Comparison of ENCODE assay signal across 8 cellular contexts in genomic region chr14:24136684-24137528, GRCh38. TPM values are rescaled to one million over a fixed set of nuclear protein-coding genes. Genes with fewer than 3 reads are reported as not detected.
DNase-seq lines count a peak whose midpoint lies in the region; ATAC-seq and TF ChIP-seq lines count a peak whose summit lies in the region.

No MANE protein-coding gene starts in this region.

- H3K27me3 ChIP-seq in Loucy (ENCODE audit: insufficient read depth, low read length, poor library complexity, severe bottlenecking) (no peaks in the 10 kb centered on the region), colonic mucosa (no peaks in the 10 kb centered on the region)

- TF ChIP-seq CTCF in C4-2B (conservative IDR thresholded peaks at IDR 0.05) = no peak
- no peak for TF ChIP-seq CTCF in Loucy (conservative IDR thresholded peaks at IDR 0.05; ENCODE audit: low read length)
- TF ChIP-seq CTCF in colonic mucosa (IDR thresholded peaks at IDR 0.05) = no peak

- no peak for ATAC-seq in natural killer cell treated with Interleukin-12 subunit alpha and Interleukin-12 subunit beta and Interleukin-15 and Interleukin-18, amount 100 ng/mL, for 72 hours
- ATAC-seq in GM18907 (IDR thresholded peaks at IDR 0.05; ENCODE audit: unreplicated experiment) (no peak), GM18858 (IDR thresholded peaks at IDR 0.05; ENCODE audit: unreplicated experiment) (no peak), GM21447 (IDR thresholded peaks at IDR 0.05; ENCODE audit: unreplicated experiment) (no peak)

- H3K9me3 ChIP-seq in Loucy (ENCODE audit: insufficient read depth, low read depth, low read length) (no peaks in the 10 kb centered on the region), colonic mucosa (no peaks in the 10 kb centered on the region)

- H2AFZ ChIP-seq in Loucy (ENCODE audit: low read length) = no peak overlapping the region

- peak; percentile 49 for DNase-seq in colonic mucosa
- no peak for DNase-seq in natural killer cell treated with Interleukin-12 subunit alpha and Interleukin-12 subunit beta and Interleukin-15 and Interleukin-18, amount 100 ng/mL, for 72 hours (ENCODE audit: low spot score)
- no peak for DNase-seq in GM19240 (ENCODE audit: insufficient read length, low spot score)

- peak overlapping the region; percentile 83 to 90 for H3K27ac Mint-ChIP-seq in natural killer cell treated with Interleukin-12 subunit alpha and Interleukin-12 subunit beta and Interleukin-15 and Interleukin-18, amount 100 ng/mL, for 72 hours

- H3K36me3 ChIP-seq in Loucy (ENCODE audit: insufficient read depth, low read length) = peaks cover 19% of the 10 kb centered on the region
- peaks cover 13% of the 10 kb centered on the region for H3K36me3 ChIP-seq in colonic mucosa

- no peaks in the 10 kb centered on the region for H3K9me3 Mint-ChIP-seq in natural killer cell treated with Interleukin-12 subunit alpha and Interleukin-12 subunit beta and Interleukin-15 and Interleukin-18, amount 100 ng/mL, for 72 hours

- no peaks in the 10 kb centered on the region for H3K27me3 Mint-ChIP-seq in natural killer cell treated with Interleukin-12 subunit alpha and Interleukin-12 subunit beta and Interleukin-15 and Interleukin-18, amount 100 ng/mL, for 72 hours

- H3K36me3 Mint-ChIP-seq in natural killer cell treated with Interleukin-12 subunit alpha and Interleukin-12 subunit beta and Interleukin-15 and Interleukin-18, amount 100 ng/mL, for 72 hours = peaks cover 13% of the 10 kb centered on the region

- H4K20me1 ChIP-seq in Loucy (ENCODE audit: insufficient read depth, low read length, poor library complexity, severe bottlenecking) = peaks cover 28% of the 10 kb centered on the region

- peaks cover 52% of the 10 kb centered on the region for H3K79me2 ChIP-seq in Loucy (ENCODE audit: insufficient read depth, low read length)

- H3K4me1 Mint-ChIP-seq in natural killer cell treated with Interleukin-12 subunit alpha and Interleukin-12 subunit beta and Interleukin-15 and Interleukin-18, amount 100 ng/mL, for 72 hours (ENCODE audit: low read depth in 2 of 2) = peaks cover 34 to 39% of the 10 kb centered on the region in 2 donors

- H3K9me2 ChIP-seq in Loucy (replicated peaks; ENCODE audit: low read depth, low read length) = no peaks in the 10 kb centered on the region

- peak overlapping the region; percentile 99 for H3K4me3 ChIP-seq in Loucy (ENCODE audit: low read length, poor library complexity, severe bottlenecking)
- peak overlapping the region; percentile 90 for H3K4me3 ChIP-seq in colonic mucosa

- peaks cover 48% of the 10 kb centered on the region for H3K4me1 ChIP-seq in Loucy (ENCODE audit: insufficient read depth, low read length, poor library complexity, severe bottlenecking)
- peaks cover 19% of the 10 kb centered on the region for H3K4me1 ChIP-seq in colonic mucosa

- no peaks in the 10 kb centered on the region for H3F3A ChIP-seq in Loucy (ENCODE audit: low read depth)

- peak overlapping the region; percentile 99 for H3K4me2 ChIP-seq in Loucy (ENCODE audit: low read depth, low read length, poor library complexity, severe bottlenecking)

- peak overlapping the region; percentile 89 for H3K4me3 Mint-ChIP-seq in natural killer cell treated with Interleukin-12 subunit alpha and Interleukin-12 subunit beta and Interleukin-15 and Interleukin-18, amount 100 ng/mL, for 72 hours

- intact Hi-C loops in colonic mucosa (cut with DNase I) = no loop called here

- H3K27ac ChIP-seq in C4-2B (peak overlapping the region; percentile 81), colonic mucosa (peak overlapping the region; percentile 91)

- H3K9ac ChIP-seq in Loucy (ENCODE audit: low read depth, low read length, poor library complexity, severe bottlenecking) (peak overlapping the region; percentile 96), colonic mucosa (ENCODE audit: low read depth in 2 of 2, low read length in 2 of 2) (peak overlapping the region; percentile 90 to 100)

RNA-seq across cellular contexts. Expression of gene PSME1, which starts 0.9 kb away (rescaled TPM):
- total RNA-seq in colonic mucosa = 100 to 1,000 TPM; 199 to 235 TPM
- 100 to 1,000 TPM; 237 to 406 TPM for total RNA-seq in natural killer cell treated with Interleukin-12 subunit alpha and Interleukin-12 subunit beta and Interleukin-15 and Interleukin-18, amount 100 ng/mL, for 72 hours

RNA-seq across cellular contexts. Expression of gene EMC9, which starts 4.5 kb away (rescaled TPM):
- 10 to 100 TPM; 21.1 to 49.6 TPM for total RNA-seq in colonic mucosa
- 10 to 100 TPM; 28.7 to 37.5 TPM for total RNA-seq in natural killer cell treated with Interleukin-12 subunit alpha and Interleukin-12 subunit beta and Interleukin-15 and Interleukin-18, amount 100 ng/mL, for 72 hours

RNA-seq across cellular contexts. Expression of gene FITM1, which starts 6.4 kb away (rescaled TPM):
- total RNA-seq in colonic mucosa = 1 to 10 TPM in 1 of 2 donors, under 1 TPM in 1; 0.85 to 1.5 TPM
- total RNA-seq in natural killer cell treated with Interleukin-12 subunit alpha and Interleukin-12 subunit beta and Interleukin-15 and Interleukin-18, amount 100 ng/mL, for 72 hours = 1 to 10 TPM in 1 of 2 donors, under 1 TPM in 1; 0.67 to 1.8 TPM

RNA-seq across cellular contexts. Expression of gene PSME2, which starts 9.5 kb away (rescaled TPM):
- total RNA-seq in colonic mucosa = 100 to 1,000 TPM; 151 to 320 TPM
- total RNA-seq in natural killer cell treated with Interleukin-12 subunit alpha and Interleukin-12 subunit beta and Interleukin-15 and Interleukin-18, amount 100 ng/mL, for 72 hours = 100 to 1,000 TPM; 600 to 673 TPM

RNA-seq across cellular contexts. Expression of gene RNF31, which starts 10.4 kb away (rescaled TPM):
- total RNA-seq in colonic mucosa = 10 to 100 TPM; 36.1 to 70.4 TPM
- 100 to 1,000 TPM; 115 to 170 TPM for total RNA-seq in natural killer cell treated with Interleukin-12 subunit alpha and Interleukin-12 subunit beta and Interleukin-15 and Interleukin-18, amount 100 ng/mL, for 72 hours
